Comparison of ENCODE assay signal across 1 cellular context in the genomic region with DNA sequence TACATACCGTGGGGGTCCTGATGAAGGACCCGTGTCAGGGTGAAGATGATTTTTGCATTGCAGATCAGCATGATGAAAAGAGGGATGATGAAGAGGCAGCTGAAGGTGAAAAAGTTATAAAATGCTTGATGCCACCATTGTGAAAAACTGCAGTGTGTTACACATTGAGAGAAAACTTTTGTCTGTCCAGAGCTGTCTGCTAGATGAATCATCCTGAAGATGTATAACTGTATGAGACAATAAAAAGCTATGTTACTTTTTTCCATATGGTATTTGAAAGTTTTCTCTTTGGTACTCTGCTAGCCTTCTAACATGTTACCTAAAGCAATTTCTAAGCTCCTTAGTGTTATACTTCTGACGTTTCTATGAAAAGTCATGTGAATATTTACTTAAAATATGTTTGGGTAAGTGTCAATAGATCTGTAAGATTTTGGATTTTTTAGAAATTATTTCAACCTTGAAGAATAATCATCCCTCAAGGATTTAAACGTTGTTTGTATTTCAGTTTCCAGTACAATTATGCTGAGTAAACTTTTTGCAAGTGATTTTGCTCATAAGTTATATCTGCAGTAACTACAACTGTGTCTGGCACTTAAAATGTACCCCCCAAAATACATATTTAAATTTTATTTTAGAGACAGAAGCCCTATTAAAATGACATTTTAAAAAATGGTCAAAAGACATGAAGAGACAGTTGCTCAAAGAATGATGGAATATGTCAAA.
TF ChIP-seq lines count a peak whose summit lies in the region.

No MANE protein-coding gene starts in this region.

TF ChIP-seq in SK-N-SH treated with all-trans-retinoic acid at 6 μM for 48 hours, 23 proteins besides CTCF, POLR2A, EP300 and RAD21:
- TF ChIP-seq, protein P1, sequence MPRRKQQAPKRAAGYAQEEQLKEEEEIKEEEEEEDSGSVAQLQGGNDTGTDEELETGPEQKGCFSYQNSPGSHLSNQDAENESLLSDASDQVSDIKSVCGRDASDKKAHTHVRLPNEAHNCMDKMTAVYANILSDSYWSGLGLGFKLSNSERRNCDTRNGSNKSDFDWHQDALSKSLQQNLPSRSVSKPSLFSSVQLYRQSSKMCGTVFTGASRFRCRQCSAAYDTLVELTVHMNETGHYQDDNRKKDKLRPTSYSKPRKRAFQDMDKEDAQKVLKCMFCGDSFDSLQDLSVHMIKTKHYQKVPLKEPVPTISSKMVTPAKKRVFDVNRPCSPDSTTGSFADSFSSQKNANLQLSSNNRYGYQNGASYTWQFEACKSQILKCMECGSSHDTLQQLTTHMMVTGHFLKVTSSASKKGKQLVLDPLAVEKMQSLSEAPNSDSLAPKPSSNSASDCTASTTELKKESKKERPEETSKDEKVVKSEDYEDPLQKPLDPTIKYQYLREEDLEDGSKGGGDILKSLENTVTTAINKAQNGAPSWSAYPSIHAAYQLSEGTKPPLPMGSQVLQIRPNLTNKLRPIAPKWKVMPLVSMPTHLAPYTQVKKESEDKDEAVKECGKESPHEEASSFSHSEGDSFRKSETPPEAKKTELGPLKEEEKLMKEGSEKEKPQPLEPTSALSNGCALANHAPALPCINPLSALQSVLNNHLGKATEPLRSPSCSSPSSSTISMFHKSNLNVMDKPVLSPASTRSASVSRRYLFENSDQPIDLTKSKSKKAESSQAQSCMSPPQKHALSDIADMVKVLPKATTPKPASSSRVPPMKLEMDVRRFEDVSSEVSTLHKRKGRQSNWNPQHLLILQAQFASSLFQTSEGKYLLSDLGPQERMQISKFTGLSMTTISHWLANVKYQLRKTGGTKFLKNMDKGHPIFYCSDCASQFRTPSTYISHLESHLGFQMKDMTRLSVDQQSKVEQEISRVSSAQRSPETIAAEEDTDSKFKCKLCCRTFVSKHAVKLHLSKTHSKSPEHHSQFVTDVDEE (CRISPR knock-in tag; IDR thresholded peaks at IDR 0.05), result no peak
- TF ChIP-seq ARNTL (CRISPR knock-in tag; IDR thresholded peaks at IDR 0.05; ENCODE audit: borderline replicate concordance, low read depth) (no peak), CSRNP3 (CRISPR knock-in tag; IDR thresholded peaks at IDR 0.05) (no peak), ESRRG (CRISPR knock-in tag; IDR thresholded peaks at IDR 0.05) (no peak)
